In the genomic region with DNA sequence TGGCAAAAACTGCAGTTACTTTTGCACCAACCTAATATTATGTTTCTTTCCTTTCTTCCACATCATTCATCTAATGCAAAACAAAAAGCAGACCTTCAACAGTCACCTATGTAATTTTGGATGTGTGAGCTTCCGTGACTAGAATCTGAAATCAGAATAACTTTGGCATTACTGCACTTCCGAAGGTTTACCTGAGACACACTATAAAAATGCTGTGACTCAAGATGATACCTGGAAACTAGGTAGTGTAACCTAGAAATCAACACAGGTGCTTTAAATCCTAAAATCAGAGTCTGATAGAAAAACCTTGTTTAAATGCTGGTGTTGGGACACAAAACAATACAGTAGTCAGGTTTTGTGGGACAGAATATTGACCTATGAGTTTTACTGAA, we compare ENCODE assay signal across 9 cellular contexts. TPM values are rescaled to one million over a fixed set of nuclear protein-coding genes. Genes with fewer than 3 reads are reported as not detected.
DNase-seq lines count a peak whose midpoint lies in the region; ATAC-seq and TF ChIP-seq lines count a peak whose summit lies in the region.
"Had no signal": no experiment of that assay in that cellular context is flagged by ENCODE, and none has a peak within 500 bp of the region (broad histone marks: within the 10 kb centered on the region; RNA-seq: fewer than 3 reads in every experiment).

No MANE protein-coding gene starts in this region.

- H3K4me1 ChIP-seq in esophagus squamous epithelium (peaks cover 5 to 48% (median 18%) of the 10 kb centered on the region in 3 donors), skeletal muscle satellite cell (ENCODE audit: control insufficient read depth, insufficient read depth, low read length) (peaks cover 15% of the 10 kb centered on the region)

- WGBS in esophagus squamous epithelium, 2 donors: 84 to 88% methylated on average over 2 of the region's 2 CpGs

- no peaks in the 10 kb centered on the region for H3K9me3 ChIP-seq in T-helper 17 cell (ENCODE audit: control insufficient read depth, low read length, poor library complexity, severe bottlenecking)
- no peaks in the 10 kb centered on the region for H3K9me3 ChIP-seq in esophagus squamous epithelium
- no peaks in the 10 kb centered on the region for H3K9me3 ChIP-seq in skeletal muscle satellite cell (replicated peaks; ENCODE audit: low read length)

- no peak for TF ChIP-seq CTCF in esophagus squamous epithelium (IDR thresholded peaks at IDR 0.05)

- H3K27ac Mint-ChIP-seq in activated CD4-positive, alpha-beta T cell treated with anti-CD3 and anti-CD28 coated beads, Interleukin-2, amount 10 ng/mL, durations not matched to agents 24 days and 14 days: no peak overlapping the region
- H3K27ac Mint-ChIP-seq in T-helper 17 cell: peak overlapping the region; percentile 27

- H3K36me3 ChIP-seq in esophagus squamous epithelium (no peaks in the 10 kb centered on the region), skeletal muscle satellite cell (ENCODE audit: insufficient read depth, low read length) (no peaks in the 10 kb centered on the region)

- no peak for ATAC-seq in T-helper 17 cell
- ATAC-seq in GM18861 (IDR thresholded peaks at IDR 0.05; ENCODE audit: unreplicated experiment): no peak
- ATAC-seq in HG03460 (IDR thresholded peaks at IDR 0.05; ENCODE audit: unreplicated experiment): no peak

- peak overlapping the region; percentile 5 to 99 (median 96) for H3K27ac ChIP-seq in esophagus squamous epithelium

- H3K4me3 Mint-ChIP-seq in activated CD4-positive, alpha-beta T cell treated with anti-CD3 and anti-CD28 coated beads, Interleukin-2, amount 10 ng/mL, durations not matched to agents 24 days and 14 days: peak overlapping the region; percentile 93
- H3K4me3 Mint-ChIP-seq in T-helper 17 cell: peak overlapping the region; percentile 39

- no peaks in the 10 kb centered on the region for H3K27me3 Mint-ChIP-seq in activated CD4-positive, alpha-beta T cell treated with anti-CD3 and anti-CD28 coated beads, Interleukin-2, amount 10 ng/mL, durations not matched to agents 24 days and 14 days
- no peaks in the 10 kb centered on the region for H3K27me3 Mint-ChIP-seq in T-helper 17 cell

- H3K4me2 ChIP-seq in skeletal muscle satellite cell (ENCODE audit: low read length): peak overlapping the region; percentile 87

- no peak overlapping the region for H3K9ac ChIP-seq in skeletal muscle satellite cell (ENCODE audit: low read depth, low read length)

- DNase-seq in activated CD4-positive, alpha-beta T cell treated with anti-CD3 and anti-CD28 coated beads, Interleukin-2, amount 10 ng/mL, durations not matched to agents 24 days and 14 days: no peak
- no peak for DNase-seq in activated CD4-positive, alpha-beta T cell treated with anti-CD3 and anti-CD28 coated beads, Interleukin-2, amount 50 U/mL, for 4 hours
- no peak for DNase-seq in T-helper 17 cell
- no peak for DNase-seq in esophagus squamous epithelium (lab: John Stamatoyannopoulos, UW)
- no peak for DNase-seq in iPS-NIHi11 (ENCODE audit: low spot score)
- DNase-seq: stimulated activated CD8-positive, alpha-beta memory T cell treated with anti-CD3 and anti-CD28 coated beads, Interleukin-4, amount 100 ng/mL, for 48 hours had no signal

- intact Hi-C loops in activated CD4-positive, alpha-beta T cell treated with anti-CD3 and anti-CD28 coated beads, Interleukin-2, amount 10 ng/mL, durations not matched to agents 24 days and 14 days (cut with micrococcal nuclease): loop anchor here (5.0 kb wide), 1 partner anchor 218 kb away; no protein-coding TSS in a partner anchor
- intact Hi-C loops in esophagus squamous epithelium (cut with DNase I): no loop called here

- H3K36me3 Mint-ChIP-seq in activated CD4-positive, alpha-beta T cell treated with anti-CD3 and anti-CD28 coated beads, Interleukin-2, amount 10 ng/mL, durations not matched to agents 24 days and 14 days (ENCODE audit: low read depth): peaks cover 2% of the 10 kb centered on the region
- H3K36me3 Mint-ChIP-seq in T-helper 17 cell (ENCODE audit: low read depth): no peaks in the 10 kb centered on the region

- H3K4me1 Mint-ChIP-seq in activated CD4-positive, alpha-beta T cell treated with anti-CD3 and anti-CD28 coated beads, Interleukin-2, amount 10 ng/mL, durations not matched to agents 24 days and 14 days: peaks cover 38% of the 10 kb centered on the region
- peaks cover 33% of the 10 kb centered on the region for H3K4me1 Mint-ChIP-seq in T-helper 17 cell

- H3K4me3 ChIP-seq in esophagus squamous epithelium (no peak overlapping the region), skeletal muscle satellite cell (ENCODE audit: low read length) (no peak overlapping the region)

- H3K9me3 Mint-ChIP-seq in activated CD4-positive, alpha-beta T cell treated with anti-CD3 and anti-CD28 coated beads, Interleukin-2, amount 10 ng/mL, durations not matched to agents 24 days and 14 days: no peaks in the 10 kb centered on the region

- H3K27me3 ChIP-seq in esophagus squamous epithelium (no peaks in the 10 kb centered on the region), skeletal muscle satellite cell (ENCODE audit: control insufficient read depth, insufficient read depth, low read length) (no peaks in the 10 kb centered on the region)

- no peak for TF ChIP-seq POLR2A in esophagus squamous epithelium (IDR thresholded peaks at IDR 0.05)

RNA-seq across cellular contexts. Expression of gene BTBD7, which starts 2.2 kb away (rescaled TPM):
- 15.2 and 19.4 TPM in 2 replicates for total RNA-seq in activated CD4-positive, alpha-beta T cell treated with anti-CD3 and anti-CD28 coated beads, Interleukin-2, amount 10 ng/mL, durations not matched to agents 24 days and 14 days
- total RNA-seq in T-helper 17 cell (10 to 100 TPM; 22.5 to 22.8 TPM), esophagus squamous epithelium (10 to 100 TPM; 17.9 to 30.5 (median 20.9) TPM)
- 19.5 and 20.3 TPM in 2 replicates for total RNA-seq in skeletal muscle satellite cell (2012; rRNA removed)

RNA-seq across cellular contexts. Expression of gene COX8C, which starts 16.4 kb away (rescaled TPM):
- total RNA-seq in activated CD4-positive, alpha-beta T cell treated with anti-CD3 and anti-CD28 coated beads, Interleukin-2, amount 10 ng/mL, durations not matched to agents 24 days and 14 days: not detected in 2 replicates
- total RNA-seq in T-helper 17 cell: not detected
- not detected for total RNA-seq in esophagus squamous epithelium
- total RNA-seq in skeletal muscle satellite cell (2012; rRNA removed): not detected in 2 replicates
